In the genomic region with DNA sequence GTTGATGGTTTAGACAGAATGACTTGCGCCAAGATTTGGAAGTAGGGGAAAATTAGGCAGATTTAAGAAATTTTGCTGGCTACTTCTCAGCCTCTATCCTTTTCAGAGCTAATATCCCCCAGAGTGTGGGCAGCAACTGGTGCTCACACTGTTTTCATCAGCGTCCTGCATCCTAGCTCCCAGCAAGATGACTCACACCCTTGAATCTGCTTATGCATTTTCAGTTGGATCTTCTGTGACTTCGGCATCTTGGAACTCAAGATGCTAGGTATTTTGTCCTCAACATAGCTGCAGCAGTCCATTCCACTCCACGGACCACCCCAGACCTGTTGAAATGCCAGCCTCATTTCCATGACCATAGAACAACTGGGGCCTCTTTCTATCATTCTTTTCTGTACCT, we compare ENCODE assay signal across 21 cellular contexts.
DNase-seq lines count a peak whose midpoint lies in the region; ATAC-seq, FAIRE-seq and TF ChIP-seq lines count a peak whose summit lies in the region.
"Had no signal": no experiment of that assay in that cellular context is flagged by ENCODE, and none has a peak within 500 bp of the region (broad histone marks: within the 10 kb centered on the region; RNA-seq: fewer than 3 reads in every experiment).

No MANE protein-coding gene starts in this region.

- H3K36me3 Mint-ChIP-seq in HFFc6 (ENCODE audit: low read depth): no peaks in the 10 kb centered on the region
- H3K36me3 Mint-ChIP-seq: brain had no signal

- H3K9me3 Mint-ChIP-seq in HFFc6: no peaks in the 10 kb centered on the region

- H3K79me2 ChIP-seq in K562 (ENCODE audit: control insufficient read depth, insufficient read depth, low read length): no peaks in the 10 kb centered on the region

- H3K27ac Mint-ChIP-seq in HFFc6: no peak overlapping the region
- H3K27ac Mint-ChIP-seq: activated CD4-positive, alpha-beta T cell treated with anti-CD3 and anti-CD28 coated beads for 36 hours; brain; IgD-negative memory B cell had no signal

- no peak overlapping the region for H3K4me2 ChIP-seq in K562 (ENCODE audit: insufficient read depth, low read length)
- H3K4me2 ChIP-seq: A549 had no signal

- H2AFZ ChIP-seq in K562 (ENCODE audit: low read depth, low read length): no peak overlapping the region

- CTCF ChIA-PET in K562 (lab: Yijun Ruan, JAX; ENCODE audit: low intra/inter-chr PET ratio): no interaction called here

- ATAC-seq in K562: no peak
- ATAC-seq: A549; activated CD4-positive, alpha-beta T cell treated with anti-CD3 and anti-CD28 coated beads for 36 hours; left lobe of liver had no signal

- no peaks in the 10 kb centered on the region for H3K9me1 ChIP-seq in K562 (ENCODE audit: control insufficient read depth, insufficient read depth, low read length)

- DNase-seq in ACHN (peak; percentile 1), HFFc6 (peak; percentile 25), K562 (ENCODE audit: extremely low read depth in 1 of 4, low spot score in 3 of 4) (no peak), foreskin fibroblast (peak; percentile 70 to 86), uterus (no peak), SKM-1 treated with dmso at 0.1 percent for 144 hours (lab: John Stamatoyannopoulos, UW; ENCODE audit: unreplicated experiment) (no peak), GM12891 (ENCODE audit: insufficient read length, low spot score) (no peak)
- DNase-seq in activated CD8-positive, alpha-beta memory T cell treated with anti-CD3 and anti-CD28 coated beads for 24 hours: no peak
- DNase-seq: activated CD4-positive, alpha-beta T cell treated with anti-CD3 and anti-CD28 coated beads for 36 hours; activated gamma-delta T cell treated with Interleukin-2 at 50 U/mL for 16 hours; NCI-H2107; NCI-H526; nucleus accumbens; SIG-M5; stimulated activated CD4-positive, alpha-beta T cell treated with anti-CD3 and anti-CD28 coated beads, Interleukin-2, amount 100 ng/mL, for 24 hours had no signal

- H3K9ac ChIP-seq in K562 (ENCODE audit: insufficient read depth in 1 of 2, low read depth in 2 of 2, low read length in 2 of 2): no peak overlapping the region

- H3K27ac ChIP-seq in K562 (ENCODE audit: extremely low read depth, low read depth, low read length): no peak overlapping the region
- no peak overlapping the region for H3K27ac ChIP-seq in uterus
- H3K27ac ChIP-seq: A549, esophagus muscularis mucosa, right atrium auricular region had no signal

- TF ChIP-seq EP300 in K562 (IDR thresholded peaks at IDR 0.05; ENCODE audit: low read length): no peak

- TF ChIP-seq CTCF in HFFc6 (IDR thresholded peaks at IDR 0.05) (no peak), K562 (IDR thresholded peaks at IDR 0.05 in 2 of 3, conservative IDR thresholded peaks at IDR 0.05 in 1 of 3; ENCODE audit: insufficient read depth in 2 of 3, low read depth in 1 of 3, low read length in 3 of 3) (no peak), foreskin fibroblast (IDR thresholded peaks at IDR 0.05; ENCODE audit: low read depth, low read length) (no peak), uterus (IDR thresholded peaks at IDR 0.05) (no peak)

- TF ChIP-seq POLR2A in K562 (conservative IDR thresholded peaks at IDR 0.05) (no peak), uterus (IDR thresholded peaks at IDR 0.05) (no peak), GM12891 (IDR thresholded peaks at IDR 0.05; ENCODE audit: low read depth, low read length) (no peak)

- H3K36me3 ChIP-seq in K562 (ENCODE audit: control insufficient read depth, insufficient read depth, low read length) (no peaks in the 10 kb centered on the region), uterus (no peaks in the 10 kb centered on the region)
- H3K36me3 ChIP-seq: esophagus muscularis mucosa, right atrium auricular region had no signal

- TF ChIP-seq RAD21 in K562 (CRISPR knock-in tag; conservative IDR thresholded peaks at IDR 0.05 in 1 of 2, IDR thresholded peaks at IDR 0.05 in 1 of 2): no peak

- intact Hi-C loops in K562 (cut with micrococcal nuclease): no loop called here
- intact Hi-C loops in uterus (cut with DNase I; ENCODE audit: low total_unique reads): no loop called here

- in situ Hi-C loops in ACHN (cut with HindIII; ENCODE audit: low pct_ligation_motif_present, low pct_unique_long_range_greater_than_20kb, low sequenced_read_pairs) (no loop called here), K562 (cut with MboI) (no loop called here)

- peaks cover 2% of the 10 kb centered on the region; the same call in 1 of the 2 replicates for H3K27me3 Mint-ChIP-seq in HFFc6 (ENCODE audit: insufficient read depth)
- H3K27me3 Mint-ChIP-seq: brain, IgD-negative memory B cell had no signal

- 47% methylated on average over 4 of the region's 4 CpGs for WGBS in K562 (ENCODE audit: insufficient coverage, low coverage, missing lambda C conversion rate)

- no peaks in the 10 kb centered on the region for H3K4me1 ChIP-seq in K562 (replicated peaks in 1 of 2; ENCODE audit: control insufficient read depth in 2 of 2, insufficient read depth in 2 of 2, low read length in 2 of 2)
- H3K4me1 ChIP-seq in uterus: no peaks in the 10 kb centered on the region
- H3K4me1 ChIP-seq: A549 had no signal

- no peaks in the 10 kb centered on the region for H3K27me3 ChIP-seq in K562 (ENCODE audit: control insufficient read depth in 2 of 2, insufficient read depth in 2 of 2, low read length in 2 of 2)
- H3K27me3 ChIP-seq in uterus: no peaks in the 10 kb centered on the region
- H3K27me3 ChIP-seq: esophagus muscularis mucosa, right atrium auricular region had no signal

- no peak overlapping the region for H3K4me3 Mint-ChIP-seq in HFFc6
- H3K4me3 Mint-ChIP-seq: activated CD4-positive, alpha-beta T cell treated with anti-CD3 and anti-CD28 coated beads for 36 hours; brain; IgD-negative memory B cell had no signal

- H3K9me3 ChIP-seq in K562 (replicated peaks; ENCODE audit: control insufficient read depth, insufficient read depth, low read depth, low read length) (no peaks in the 10 kb centered on the region), uterus (no peaks in the 10 kb centered on the region)
- H3K9me3 ChIP-seq: A549, esophagus muscularis mucosa, right atrium auricular region had no signal

- H4K20me1 ChIP-seq in K562 (replicated peaks; ENCODE audit: control insufficient read depth, insufficient read depth, low read length): no peaks in the 10 kb centered on the region

- no TSS peak for BruUV-seq in K562 (replicated peaks; lab: Mats Ljungman, UMichigan)

- no peak overlapping the region for H3K4me3 ChIP-seq in K562
- no peak overlapping the region for H3K4me3 ChIP-seq in foreskin fibroblast (ENCODE audit: low read depth in 1 of 2, low read length in 2 of 2)
- H3K4me3 ChIP-seq in uterus: no peak overlapping the region
- H3K4me3 ChIP-seq: A549, esophagus muscularis mucosa, right atrium auricular region had no signal

- FAIRE-seq in K562 (lab: Jason Lieb, UNC) (no peak), GM12891 (lab: Jason Lieb, UNC) (no peak)
- FAIRE-seq: A549 had no signal

- POLR2A ChIA-PET in K562 (lab: Yijun Ruan, JAX): no interaction called here

- no peaks in the 10 kb centered on the region; the same call in 1 of the 2 replicates for H3K4me1 Mint-ChIP-seq in HFFc6 (ENCODE audit: low read depth)

TF ChIP-seq in K562, 482 proteins besides CTCF, POLR2A, EP300 and RAD21:
- TF ChIP-seq NFATC3 (IDR thresholded peaks at IDR 0.05): no peak
- TF ChIP-seq, protein P1, sequence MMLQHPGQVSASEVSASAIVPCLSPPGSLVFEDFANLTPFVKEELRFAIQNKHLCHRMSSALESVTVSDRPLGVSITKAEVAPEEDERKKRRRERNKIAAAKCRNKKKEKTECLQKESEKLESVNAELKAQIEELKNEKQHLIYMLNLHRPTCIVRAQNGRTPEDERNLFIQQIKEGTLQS (IDR thresholded peaks at IDR 0.05): peak; percentile 26; the same call in 1 of the 2 replicates
- TF ChIP-seq, protein P1 (CRISPR knock-in tag; conservative IDR thresholded peaks at IDR 0.05): no peak

TF ChIP-seq in GM12891, 5 proteins besides CTCF, POLR2A, EP300 and RAD21:
- no peak for TF ChIP-seq SPI1 (IDR thresholded peaks at IDR 0.05; ENCODE audit: low read depth, low read length)
- no peak for TF ChIP-seq PAX5 (IDR thresholded peaks at IDR 0.05; ENCODE audit: insufficient read depth, low read length, severe bottlenecking)
- TF ChIP-seq TAF1 (IDR thresholded peaks at IDR 0.05; ENCODE audit: low read depth, low read length): no peak
- TF ChIP-seq POU2F2 (IDR thresholded peaks at IDR 0.05; ENCODE audit: low read depth, low read length): no peak
- TF ChIP-seq POLR2AphosphoS5 (IDR thresholded peaks at IDR 0.05; ENCODE audit: low read depth, low read length): no peak
TF ChIP-seq in GM12891: peak in this region for 0.

Comparison
In these comparisons a context has a peak if more than half of its experiments do, and no peak if none do; other contexts are left out.
1. DNase-seq: peak in ACHN (single experiment), HFFc6 (single experiment) and foreskin fibroblast (2 of 2); none in K562 (0 of 4), uterus (0 of 2), SKM-1 treated with dmso at 0.1 percent for 144 hours (single experiment), GM12891 (single experiment) and activated CD8-positive, alpha-beta memory T cell treated with anti-CD3 and anti-CD28 coated beads for 24 hours (single experiment).